Comparison of ENCODE assay signal across 1 cellular context in the genomic region with DNA sequence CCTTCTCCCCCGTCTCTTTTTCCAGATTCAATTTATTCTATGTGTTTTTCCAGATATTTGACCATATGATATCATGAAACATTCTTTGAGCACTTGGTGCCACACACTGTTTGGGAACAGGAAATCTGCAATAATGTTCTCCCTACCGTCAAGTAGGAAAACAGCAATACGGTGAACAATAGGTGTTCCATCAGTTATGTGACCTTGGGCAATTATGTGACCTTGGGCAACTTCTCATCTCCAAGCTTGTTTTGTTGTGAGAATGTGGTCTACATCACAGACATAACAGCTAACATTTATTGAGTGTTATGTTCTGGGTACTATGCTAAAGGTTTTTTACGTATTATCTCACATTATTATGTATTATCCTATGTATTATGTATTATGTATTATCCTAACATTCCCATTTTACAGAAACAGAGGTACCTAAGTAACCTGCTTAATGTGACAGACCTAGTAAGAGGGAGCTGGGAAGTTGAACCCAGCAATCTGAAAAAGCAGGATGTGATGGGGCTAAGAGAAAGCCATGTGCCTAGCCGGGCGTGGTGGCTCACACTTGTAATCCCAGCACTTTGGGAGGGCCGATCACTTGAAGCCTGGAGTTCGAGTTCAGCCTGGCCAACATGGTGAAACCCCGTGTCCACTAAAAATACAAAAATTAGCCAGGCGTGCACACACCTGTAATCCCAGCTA.
TF ChIP-seq lines count a peak whose summit lies in the region.

No MANE protein-coding gene starts in this region.

TF ChIP-seq in IMR-90, 13 proteins besides CTCF, POLR2A, EP300 and RAD21 (continued from another document):
- TF ChIP-seq RFX5 (IDR thresholded peaks at IDR 0.05; ENCODE audit: low read depth, low read length) (no peak), CHD1 (IDR thresholded peaks at IDR 0.05; ENCODE audit: low read depth, low read length) (no peak), CEBPB (IDR thresholded peaks at IDR 0.05; ENCODE audit: low read depth, low read length) (no peak), MAZ (IDR thresholded peaks at IDR 0.05; ENCODE audit: borderline replicate concordance, low read depth, low read length) (no peak), RCOR1 (IDR thresholded peaks at IDR 0.05; ENCODE audit: insufficient replicate concordance, low read length) (no peak), SMC3 (IDR thresholded peaks at IDR 0.05; ENCODE audit: low read depth, low read length) (no peak)
- TF ChIP-seq, protein P1, sequence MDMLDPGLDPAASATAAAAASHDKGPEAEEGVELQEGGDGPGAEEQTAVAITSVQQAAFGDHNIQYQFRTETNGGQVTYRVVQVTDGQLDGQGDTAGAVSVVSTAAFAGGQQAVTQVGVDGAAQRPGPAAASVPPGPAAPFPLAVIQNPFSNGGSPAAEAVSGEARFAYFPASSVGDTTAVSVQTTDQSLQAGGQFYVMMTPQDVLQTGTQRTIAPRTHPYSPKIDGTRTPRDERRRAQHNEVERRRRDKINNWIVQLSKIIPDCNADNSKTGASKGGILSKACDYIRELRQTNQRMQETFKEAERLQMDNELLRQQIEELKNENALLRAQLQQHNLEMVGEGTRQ (IDR thresholded peaks at IDR 0.05; ENCODE audit: low read depth, low read length) = no peak
